ENCODE assay signal across 9 cellular contexts in the genomic region with DNA sequence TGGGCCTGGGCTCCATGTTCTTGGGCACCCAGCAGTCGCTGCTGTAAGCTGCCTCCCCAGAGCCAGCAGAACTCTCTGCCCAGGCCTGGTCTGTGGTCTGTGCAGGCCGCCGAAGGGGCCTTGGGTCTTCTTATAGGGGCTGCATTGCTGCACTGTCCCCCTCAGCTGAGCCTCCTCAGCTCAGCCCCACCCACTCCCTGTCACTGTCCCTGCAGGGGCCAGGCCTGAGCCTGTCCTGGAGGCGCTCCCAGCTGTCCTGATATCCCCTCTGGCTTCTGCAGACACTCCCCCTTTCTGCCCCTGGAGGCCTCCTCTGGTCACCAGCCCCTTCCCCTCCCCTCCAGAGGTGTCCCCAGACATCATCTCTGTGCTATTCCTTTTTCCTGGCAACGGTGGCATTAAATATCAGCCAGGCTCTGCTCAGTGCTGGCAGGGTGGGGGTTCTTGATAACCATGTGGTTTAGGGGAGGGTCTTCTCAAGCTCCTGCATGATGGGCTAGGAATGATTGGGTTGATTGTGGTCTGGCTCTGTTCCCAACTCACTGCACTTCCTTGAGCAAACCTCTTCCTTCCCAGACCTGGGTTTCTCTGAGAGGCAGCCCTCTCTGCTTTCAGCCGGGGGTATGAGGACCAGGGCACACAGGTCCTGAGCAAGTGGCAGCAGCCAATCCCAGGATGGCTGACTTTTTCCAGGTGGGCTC. TPM values are rescaled to one million over a fixed set of nuclear protein-coding genes. Genes with fewer than 3 reads are reported as not detected.
DNase-seq lines count a peak whose midpoint lies in the region; ATAC-seq and TF ChIP-seq lines count a peak whose summit lies in the region.
"Had no signal": no experiment of that assay in that cellular context is flagged by ENCODE, and none has a peak within 500 bp of the region (broad histone marks: within the 10 kb centered on the region; RNA-seq: fewer than 3 reads in every experiment).

No MANE protein-coding gene starts in this region.

- peaks cover 31% of the 10 kb centered on the region for H3K4me1 ChIP-seq in neural progenitor cell

- intact Hi-C loops in activated CD4-positive, alpha-beta T cell treated with anti-CD3 and anti-CD28 coated beads, Interleukin-2, amount 10 ng/mL, durations not matched to agents 24 days and 14 days (cut with micrococcal nuclease) = no loop called here

- no peak overlapping the region for H3K27ac ChIP-seq in coronary artery
- H3K27ac ChIP-seq in neural progenitor cell = no peak overlapping the region

- H3K4me1 Mint-ChIP-seq in neural progenitor cell = peaks cover 37% of the 10 kb centered on the region
- peaks cover 6% of the 10 kb centered on the region for H3K4me1 Mint-ChIP-seq in stimulated activated memory B cell treated with anti-CD40 and anti-IgM and Interleukin-4, amounts not matched to agents 10 μg/mL and 1 μg/mL and 100 μg/mL, for 72 hours
- H3K4me1 Mint-ChIP-seq in activated CD4-positive, alpha-beta T cell treated with anti-CD3 and anti-CD28 coated beads, Interleukin-2, amount 10 ng/mL, durations not matched to agents 24 days and 14 days = no peaks in the 10 kb centered on the region

- peak overlapping the region; percentile 44 for H3K4me2 ChIP-seq in neural progenitor cell

- H3K27me3 Mint-ChIP-seq in neural progenitor cell (ENCODE audit: insufficient read depth, low read depth) = peaks cover 22% of the 10 kb centered on the region
- H3K27me3 Mint-ChIP-seq in stimulated activated memory B cell treated with anti-CD40 and anti-IgM and Interleukin-4, amounts not matched to agents 10 μg/mL and 1 μg/mL and 100 μg/mL, for 72 hours = peaks cover 40% of the 10 kb centered on the region
- peaks cover 25% of the 10 kb centered on the region for H3K27me3 Mint-ChIP-seq in activated CD4-positive, alpha-beta T cell treated with anti-CD3 and anti-CD28 coated beads, Interleukin-2, amount 10 ng/mL, durations not matched to agents 24 days and 14 days

- TF ChIP-seq CTCF in coronary artery (IDR thresholded peaks at IDR 0.05) (no peak), neural progenitor cell (IDR thresholded peaks at IDR 0.05) (no peak)

- no peak for ATAC-seq in stimulated activated memory B cell treated with anti-CD40 and anti-IgM and Interleukin-4, amounts not matched to agents 10 μg/mL and 1 μg/mL and 100 μg/mL, for 72 hours
- ATAC-seq in GM19035 (IDR thresholded peaks at IDR 0.05; ENCODE audit: unreplicated experiment) = no peak

- H3K4me3 ChIP-seq in coronary artery (no peak overlapping the region), neural progenitor cell (no peak overlapping the region)

- H3K79me2 ChIP-seq in neural progenitor cell (ENCODE audit: low read depth) = no peaks in the 10 kb centered on the region

- peak; percentile 28 for DNase-seq in EH (ENCODE audit: low read depth)
- DNase-seq in NCI-H1694 treated with DMSO at 0.1 percent for 48 hours (lab: John Stamatoyannopoulos, UW) = peak; percentile 70
- peak; percentile 69 for DNase-seq in coronary artery (ENCODE audit: low spot score)
- peak; percentile 72 for DNase-seq in neural progenitor cell (ENCODE audit: low spot score)
- DNase-seq in activated CD4-positive, alpha-beta T cell treated with anti-CD3 and anti-CD28 coated beads, Interleukin-2, amount 10 ng/mL, durations not matched to agents 24 days and 14 days = no peak
- no peak for DNase-seq in stimulated activated CD4-positive, alpha-beta T cell treated with anti-CD3 and anti-CD28 coated beads, Interleukin-2, amount 100 ng/mL, for 24 hours

- no peaks in the 10 kb centered on the region for H3K9me3 Mint-ChIP-seq in neural progenitor cell
- no peaks in the 10 kb centered on the region for H3K9me3 Mint-ChIP-seq in stimulated activated memory B cell treated with anti-CD40 and anti-IgM and Interleukin-4, amounts not matched to agents 10 μg/mL and 1 μg/mL and 100 μg/mL, for 72 hours
- no peaks in the 10 kb centered on the region for H3K9me3 Mint-ChIP-seq in activated CD4-positive, alpha-beta T cell treated with anti-CD3 and anti-CD28 coated beads, Interleukin-2, amount 10 ng/mL, durations not matched to agents 24 days and 14 days
- H3K9me3 Mint-ChIP-seq: nephron had no signal

- peaks cover 6% of the 10 kb centered on the region for H4K20me1 ChIP-seq in neural progenitor cell (ENCODE audit: low read depth)

- peak overlapping the region; percentile 72 for H3K27ac Mint-ChIP-seq in neural progenitor cell
- no peak overlapping the region for H3K27ac Mint-ChIP-seq in stimulated activated memory B cell treated with anti-CD40 and anti-IgM and Interleukin-4, amounts not matched to agents 10 μg/mL and 1 μg/mL and 100 μg/mL, for 72 hours
- no peak overlapping the region for H3K27ac Mint-ChIP-seq in activated CD4-positive, alpha-beta T cell treated with anti-CD3 and anti-CD28 coated beads, Interleukin-2, amount 10 ng/mL, durations not matched to agents 24 days and 14 days

- H3F3A ChIP-seq in neural progenitor cell (ENCODE audit: low read depth) = peaks cover 15% of the 10 kb centered on the region

- no peak overlapping the region for H3K4me3 Mint-ChIP-seq in neural progenitor cell
- H3K4me3 Mint-ChIP-seq in stimulated activated memory B cell treated with anti-CD40 and anti-IgM and Interleukin-4, amounts not matched to agents 10 μg/mL and 1 μg/mL and 100 μg/mL, for 72 hours = no peak overlapping the region
- H3K4me3 Mint-ChIP-seq in activated CD4-positive, alpha-beta T cell treated with anti-CD3 and anti-CD28 coated beads, Interleukin-2, amount 10 ng/mL, durations not matched to agents 24 days and 14 days = no peak overlapping the region

- H3K9ac ChIP-seq in neural progenitor cell = no peak overlapping the region

- H3K27me3 ChIP-seq in neural progenitor cell = peaks cover 18% of the 10 kb centered on the region

- peak overlapping the region; percentile 73 for H2AFZ ChIP-seq in neural progenitor cell (replicated peaks)

- H3K36me3 ChIP-seq in neural progenitor cell = no peaks in the 10 kb centered on the region

- no peaks in the 10 kb centered on the region for H3K9me3 ChIP-seq in neural progenitor cell (ENCODE audit: low read depth)

- H3K36me3 Mint-ChIP-seq in neural progenitor cell = no peaks in the 10 kb centered on the region
- no peaks in the 10 kb centered on the region for H3K36me3 Mint-ChIP-seq in stimulated activated memory B cell treated with anti-CD40 and anti-IgM and Interleukin-4, amounts not matched to agents 10 μg/mL and 1 μg/mL and 100 μg/mL, for 72 hours
- no peaks in the 10 kb centered on the region for H3K36me3 Mint-ChIP-seq in activated CD4-positive, alpha-beta T cell treated with anti-CD3 and anti-CD28 coated beads, Interleukin-2, amount 10 ng/mL, durations not matched to agents 24 days and 14 days (ENCODE audit: low read depth)

RNA-seq across cellular contexts. Expression of gene FOXO6, which starts 3.6 kb away (rescaled TPM):
- total RNA-seq in neural progenitor cell (ENCODE audit: low replicate concordance) = 2.1 TPM in 1 of 2 replicates, not detected in the other
- total RNA-seq in activated CD4-positive, alpha-beta T cell treated with anti-CD3 and anti-CD28 coated beads, Interleukin-2, amount 10 ng/mL, durations not matched to agents 24 days and 14 days = not detected in 2 replicates

Comparison
In these comparisons a context has a peak if more than half of its experiments do, and no peak if none do; other contexts are left out.
1. DNase-seq: peak in EH (single experiment), NCI-H1694 treated with DMSO at 0.1 percent for 48 hours (single experiment), coronary artery (single experiment) and neural progenitor cell (single experiment); none in activated CD4-positive, alpha-beta T cell treated with anti-CD3 and anti-CD28 coated beads, Interleukin-2, amount 10 ng/mL, durations not matched to agents 24 days and 14 days (single experiment) and stimulated activated CD4-positive, alpha-beta T cell treated with anti-CD3 and anti-CD28 coated beads, Interleukin-2, amount 100 ng/mL, for 24 hours (0 of 2).